13 cellular contexts compared by ENCODE assay signal in the genomic region with DNA sequence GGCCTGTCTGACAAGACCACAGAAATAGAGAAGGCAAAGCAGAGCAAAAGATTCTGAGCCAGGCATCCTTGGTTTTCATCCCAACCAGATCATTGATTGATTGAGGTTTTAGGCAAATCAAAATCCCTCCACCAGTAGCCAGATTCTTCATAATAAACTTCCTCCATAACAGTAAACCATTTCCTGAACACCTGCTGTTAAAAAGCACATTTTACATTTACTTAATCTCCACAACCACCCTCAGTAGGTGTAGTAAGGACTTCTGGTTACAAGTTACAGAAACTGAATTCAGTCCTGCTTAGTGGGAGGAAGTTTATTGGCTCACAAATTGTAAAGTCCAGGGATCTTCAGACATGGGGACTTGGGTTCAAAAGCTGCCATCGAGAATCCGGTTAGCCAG. TPM values are rescaled to one million over a fixed set of nuclear protein-coding genes. Genes with fewer than 3 reads are reported as not detected.
DNase-seq lines count a peak whose midpoint lies in the region; ATAC-seq and TF ChIP-seq lines count a peak whose summit lies in the region.
"Had no signal": no experiment of that assay in that cellular context is flagged by ENCODE, and none has a peak within 500 bp of the region (broad histone marks: within the 10 kb centered on the region; RNA-seq: fewer than 3 reads in every experiment).

No MANE protein-coding gene starts in this region.

- H3K9me3 Mint-ChIP-seq in natural killer cell = no peaks in the 10 kb centered on the region
- H3K9me3 Mint-ChIP-seq: endodermal cell had no signal

- no peaks in the 10 kb centered on the region for H3K36me3 Mint-ChIP-seq in natural killer cell

- H3K36me3 ChIP-seq in left ventricle myocardium inferior (peaks cover 49% of the 10 kb centered on the region), heart left ventricle (peaks cover 0 to 97% (median 66%) of the 10 kb centered on the region in 9 donors), adrenal gland (replicated peaks in 1 of 2) (peaks cover 0 to 42% of the 10 kb centered on the region in 2 donors), uterus (no peaks in the 10 kb centered on the region)

- no peak for ATAC-seq in heart left ventricle
- ATAC-seq in natural killer cell = no peak

- H3K27ac ChIP-seq in left ventricle myocardium inferior (replicated peaks) (peak overlapping the region; percentile 58), heart left ventricle (peak overlapping the region in 6 of 12 donors; percentile 5 to 72 (median 56)), adrenal gland (peak overlapping the region in 4 of 5 donors; percentile 15 to 78 (median 62)), uterus (peak overlapping the region; percentile 41 to 44)
- H3K27ac ChIP-seq: vagina had no signal

- peaks cover 38 to 43% of the 10 kb centered on the region in 2 donors for H3K4me1 Mint-ChIP-seq in natural killer cell
- H3K4me1 Mint-ChIP-seq: endodermal cell had no signal

- peak overlapping the region; percentile 43 to 68 for H3K27ac Mint-ChIP-seq in natural killer cell
- H3K27ac Mint-ChIP-seq: endodermal cell had no signal

- 92 to 98% (median 95%) methylated on average over 2 of the region's 2 CpGs for WGBS in heart left ventricle, 4 donors
- 96 to 100% (median 99%) methylated on average over 2 of the region's 2 CpGs for WGBS in adrenal gland, 4 donors

- DNase-seq in left ventricle myocardium inferior (no peak), heart left ventricle (no peak), adrenal gland (no peak), natural killer cell (no peak), uterus (no peak), middle frontal gyrus (ENCODE audit: extremely low spot score, low spot score) (no peak), ACHN (no peak), AML-193 (lab: John Stamatoyannopoulos, UW) (no peak)
- DNase-seq: endodermal cell, GF-D8, T-helper 2 cell had no signal

- TF ChIP-seq POLR2A in heart left ventricle (IDR thresholded peaks at IDR 0.05) = no peak
- no peak for TF ChIP-seq POLR2A in adrenal gland (IDR thresholded peaks at IDR 0.05)
- TF ChIP-seq POLR2A in uterus (IDR thresholded peaks at IDR 0.05) = no peak

- no peaks in the 10 kb centered on the region for H3K27me3 Mint-ChIP-seq in natural killer cell (ENCODE audit: low read depth in 2 of 2)

- in situ Hi-C loops in ACHN (cut with HindIII; ENCODE audit: low pct_ligation_motif_present, low pct_unique_long_range_greater_than_20kb, low sequenced_read_pairs) = no loop called here

- TF ChIP-seq CTCF in left ventricle myocardium inferior (IDR thresholded peaks at IDR 0.05; ENCODE audit: borderline replicate concordance) (no peak), heart left ventricle (IDR thresholded peaks at IDR 0.05) (no peak), adrenal gland (IDR thresholded peaks at IDR 0.05) (no peak), natural killer cell (IDR thresholded peaks at IDR 0.05) (no peak), uterus (IDR thresholded peaks at IDR 0.05) (no peak)

- intact Hi-C loops in left ventricle myocardium inferior (cut with micrococcal nuclease) = no loop called here
- intact Hi-C loops in heart left ventricle (cut with DNase I) = loop anchor here in 1 of 10 donors (5.0 kb wide), 1 partner anchor 44 kb away; no protein-coding TSS in a partner anchor
- intact Hi-C loops in adrenal gland (cut with DNase I) = no loop called here
- intact Hi-C loops in natural killer cell (cut with micrococcal nuclease) = no loop called here
- intact Hi-C loops in uterus (cut with DNase I; ENCODE audit: low total_unique reads) = no loop called here

- H3K4me3 Mint-ChIP-seq in natural killer cell = peak overlapping the region; percentile 13
- H3K4me3 Mint-ChIP-seq: endodermal cell had no signal

- no peaks in the 10 kb centered on the region for H3K9me3 ChIP-seq in left ventricle myocardium inferior (replicated peaks)
- no peaks in the 10 kb centered on the region for H3K9me3 ChIP-seq in heart left ventricle
- no peaks in the 10 kb centered on the region for H3K9me3 ChIP-seq in adrenal gland (replicated peaks in 1 of 3)
- H3K9me3 ChIP-seq in uterus = no peaks in the 10 kb centered on the region
- H3K9me3 ChIP-seq: vagina had no signal

- H3K4me1 ChIP-seq in left ventricle myocardium inferior = peaks cover 44% of the 10 kb centered on the region
- peaks cover 0 to 42% (median 23%) of the 10 kb centered on the region in 12 donors for H3K4me1 ChIP-seq in heart left ventricle
- peaks cover 0 to 11% of the 10 kb centered on the region in 2 donors for H3K4me1 ChIP-seq in adrenal gland (replicated peaks in 1 of 2)
- H3K4me1 ChIP-seq in uterus = no peaks in the 10 kb centered on the region

- no peak overlapping the region for H3K4me3 ChIP-seq in left ventricle myocardium inferior
- no peak overlapping the region for H3K4me3 ChIP-seq in heart left ventricle
- no peak overlapping the region for H3K4me3 ChIP-seq in adrenal gland
- H3K4me3 ChIP-seq in uterus = no peak overlapping the region
- H3K4me3 ChIP-seq: skin epidermis, vagina had no signal

- H3K27me3 ChIP-seq in left ventricle myocardium inferior (ENCODE audit: low read depth) (no peaks in the 10 kb centered on the region), heart left ventricle (no peaks in the 10 kb centered on the region), adrenal gland (no peaks in the 10 kb centered on the region), uterus (no peaks in the 10 kb centered on the region)
- H3K27me3 ChIP-seq: vagina had no signal

RNA-seq across cellular contexts. Expression of a gene that starts 28.3 kb away (rescaled TPM):
- total RNA-seq in left ventricle myocardium inferior (41.0 TPM), heart left ventricle (10 to 100 TPM; 35.5 to 53.8 (median 40.9) TPM), adrenal gland (10 to 100 TPM; 33.6 to 79.9 (median 49.9) TPM), natural killer cell (10 to 100 TPM; 17.6 to 20.0 (median 17.6) TPM), uterus (10 to 100 TPM; 18.7 to 46.9 (median 37.6) TPM)
- polyA plus RNA-seq in heart left ventricle (10 to 100 TPM; 25.8 to 81.7 TPM), adrenal gland (100 to 1,000 TPM in 1 of 3 donors, 10 to 100 TPM in 2; 26.7 to 204 (median 31.8) TPM)
